Comparison of ENCODE assay signal across 8 cellular contexts in genomic region chr10:21336476-21337170, GRCh38.
DNase-seq lines count a peak whose midpoint lies in the region; ATAC-seq and TF ChIP-seq lines count a peak whose summit lies in the region.

No MANE protein-coding gene starts in this region.

- 23 to 47% methylated on average over 8 of the region's 8 CpGs for WGBS in sigmoid colon, 2 donors

- no peaks in the 10 kb centered on the region for H3K9me3 ChIP-seq in sigmoid colon
- no peaks in the 10 kb centered on the region for H3K9me3 ChIP-seq in colonic mucosa

- no peak for TF ChIP-seq CTCF in sigmoid colon (IDR thresholded peaks at IDR 0.05)
- no peak for TF ChIP-seq CTCF in colonic mucosa (IDR thresholded peaks at IDR 0.05)

- H3K4me3 Mint-ChIP-seq in activated CD8-positive, alpha-beta memory T cell treated with anti-CD3 and anti-CD28 coated beads, Interleukin-2, amount 10 ng/mL, durations not matched to agents 7 days and 5 days, result no peak overlapping the region

- H3K9ac ChIP-seq in colonic mucosa (ENCODE audit: low read depth in 2 of 2, low read length in 2 of 2), result no peak overlapping the region

- no peaks in the 10 kb centered on the region for H3K27me3 Mint-ChIP-seq in activated CD8-positive, alpha-beta memory T cell treated with anti-CD3 and anti-CD28 coated beads, Interleukin-2, amount 10 ng/mL, durations not matched to agents 7 days and 5 days

- DNase-seq in NCI-H1436 (lab: John Stamatoyannopoulos, UW) (peak; percentile 17), NCI-H1436 treated with DMSO at 0.1 percent for 48 hours (lab: John Stamatoyannopoulos, UW) (no peak), SHP77 treated with DMSO at 0.1 percent for 48 hours (lab: John Stamatoyannopoulos, UW) (peak; percentile 24), foreskin melanocyte (peak; percentile 93), sigmoid colon (no peak), DMS153 treated with DMSO at 0.1 percent for 48 hours (lab: John Stamatoyannopoulos, UW; ENCODE audit: unreplicated experiment) (no peak), colonic mucosa (no peak)
- DNase-seq in activated CD8-positive, alpha-beta memory T cell treated with anti-CD3 and anti-CD28 coated beads, Interleukin-2, amount 10 ng/mL, durations not matched to agents 7 days and 5 days, result no peak

- CTCF ChIA-PET in activated CD8-positive, alpha-beta memory T cell treated with anti-CD3 and anti-CD28 coated beads, Interleukin-2, amount 10 ng/mL, durations not matched to agents 7 days and 5 days (lab: Charles Lee), result no interaction called here

- TF ChIP-seq EP300 in sigmoid colon (IDR thresholded peaks at IDR 0.05), result no peak

- no peak for TF ChIP-seq POLR2A in sigmoid colon (IDR thresholded peaks at IDR 0.05)

- no peak overlapping the region for H3K4me3 ChIP-seq in sigmoid colon
- H3K4me3 ChIP-seq in colonic mucosa, result no peak overlapping the region

- H3K4me1 ChIP-seq in sigmoid colon, result peaks cover 0 to 31% (median 12%) of the 10 kb centered on the region in 4 donors
- H3K4me1 ChIP-seq in colonic mucosa, result no peaks in the 10 kb centered on the region

- intact Hi-C loops in sigmoid colon (cut with DNase I) (no loop called here), colonic mucosa (cut with DNase I) (no loop called here)

- no peaks in the 10 kb centered on the region for H3K9me3 Mint-ChIP-seq in activated CD8-positive, alpha-beta memory T cell treated with anti-CD3 and anti-CD28 coated beads, Interleukin-2, amount 10 ng/mL, durations not matched to agents 7 days and 5 days (ENCODE audit: low read depth)

- H3K4me1 Mint-ChIP-seq in activated CD8-positive, alpha-beta memory T cell treated with anti-CD3 and anti-CD28 coated beads, Interleukin-2, amount 10 ng/mL, durations not matched to agents 7 days and 5 days, result no peaks in the 10 kb centered on the region

- H3K36me3 ChIP-seq in sigmoid colon, result no peaks in the 10 kb centered on the region
- H3K36me3 ChIP-seq in colonic mucosa, result no peaks in the 10 kb centered on the region

- no peaks in the 10 kb centered on the region for H3K36me3 Mint-ChIP-seq in activated CD8-positive, alpha-beta memory T cell treated with anti-CD3 and anti-CD28 coated beads, Interleukin-2, amount 10 ng/mL, durations not matched to agents 7 days and 5 days

- peak overlapping the region in 3 of 4 donors; percentile 26 to 58 (median 41) for H3K27ac ChIP-seq in sigmoid colon
- H3K27ac ChIP-seq in colonic mucosa, result no peak overlapping the region

- H3K27me3 ChIP-seq in sigmoid colon (no peaks in the 10 kb centered on the region), colonic mucosa (no peaks in the 10 kb centered on the region)

- no peak overlapping the region for H3K27ac Mint-ChIP-seq in activated CD8-positive, alpha-beta memory T cell treated with anti-CD3 and anti-CD28 coated beads, Interleukin-2, amount 10 ng/mL, durations not matched to agents 7 days and 5 days

- no peak for ATAC-seq in activated CD8-positive, alpha-beta memory T cell treated with anti-CD3 and anti-CD28 coated beads, Interleukin-2, amount 10 ng/mL, durations not matched to agents 7 days and 5 days

Comparison
In these comparisons a context has a peak if more than half of its experiments do, and no peak if none do; other contexts are left out.
1. DNase-seq: peak in NCI-H1436 (single experiment), SHP77 treated with DMSO at 0.1 percent for 48 hours (single experiment) and foreskin melanocyte (single experiment); none in NCI-H1436 treated with DMSO at 0.1 percent for 48 hours (single experiment), sigmoid colon (single experiment), activated CD8-positive, alpha-beta memory T cell treated with anti-CD3 and anti-CD28 coated beads, Interleukin-2, amount 10 ng/mL, durations not matched to agents 7 days and 5 days (single experiment), DMS153 treated with DMSO at 0.1 percent for 48 hours (single experiment) and colonic mucosa (single experiment).